Comparison of ENCODE assay signal across 13 cellular contexts in the genomic region with DNA sequence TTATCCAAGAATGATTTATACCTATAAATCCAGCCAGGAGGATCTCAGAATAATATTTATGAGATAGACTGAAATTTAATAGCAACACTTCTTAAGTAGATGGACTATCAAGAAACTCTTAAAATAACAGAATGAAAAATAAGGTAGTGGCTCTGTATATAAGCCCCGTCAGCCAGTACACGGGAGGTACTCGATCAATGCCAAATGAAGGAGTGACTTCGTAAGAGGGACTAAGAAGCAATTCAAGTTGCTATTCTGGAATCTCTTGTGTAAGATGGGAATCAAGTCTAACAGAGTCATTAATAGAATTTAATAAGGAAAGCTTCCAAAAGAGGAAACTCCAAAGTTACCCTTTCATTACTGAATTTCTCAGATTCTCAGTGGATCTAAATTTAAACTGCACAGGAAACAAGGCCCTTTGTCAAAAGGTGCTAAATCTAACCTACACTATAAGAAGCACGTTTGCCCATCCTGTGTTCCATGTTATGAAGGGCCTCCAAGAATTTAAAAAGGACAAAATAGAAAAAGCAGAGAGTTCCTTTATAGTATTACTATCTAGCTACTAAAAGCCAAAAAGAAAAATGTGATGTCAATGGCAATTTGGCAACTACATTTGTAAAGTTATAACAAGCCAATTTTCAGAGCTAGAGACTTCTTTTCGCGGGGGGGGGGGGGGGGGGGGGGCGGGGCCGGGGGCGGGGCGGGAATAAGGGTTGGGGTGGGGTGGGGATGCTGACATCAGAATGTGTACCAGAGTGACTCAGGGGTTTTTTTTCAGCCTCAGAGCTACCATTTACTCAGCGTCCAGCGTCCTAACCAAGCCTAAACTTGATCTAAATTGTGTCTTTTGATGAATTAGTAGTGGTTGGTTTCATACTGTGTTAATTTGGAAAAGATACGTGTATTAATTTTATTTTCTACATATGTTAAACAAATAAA.
DNase-seq lines count a peak whose midpoint lies in the region; ATAC-seq, FAIRE-seq and TF ChIP-seq lines count a peak whose summit lies in the region.
"Had no signal": no experiment of that assay in that cellular context is flagged by ENCODE, and none has a peak within 500 bp of the region (broad histone marks: within the 10 kb centered on the region; RNA-seq: fewer than 3 reads in every experiment).

No MANE protein-coding gene starts in this region.

- no peak overlapping the region for H4K91ac ChIP-seq in H1 (replicated peaks; ENCODE audit: insufficient read length, low read length)

- H3K4me2 ChIP-seq in PC-3 (ENCODE audit: low read length) (peak overlapping the region; percentile 59; the same call in 1 of the 2 replicates), H1 (ENCODE audit: insufficient read depth in 1 of 2, low read depth in 2 of 2, low read length in 2 of 2) (no peak overlapping the region)

- DNase-seq in activated CD4-positive, CD25-positive, alpha-beta regulatory T cell (lab: John Stamatoyannopoulos, UW), result no peak
- peak; percentile 54 for DNase-seq in PC-3
- DNase-seq in H1 (ENCODE audit: low read depth in 1 of 2, low spot score in 2 of 2), result no peak
- DNase-seq in sciatic nerve (ENCODE audit: low spot score), result no peak
- no peak for DNase-seq in NCI-H2196 (lab: John Stamatoyannopoulos, UW; ENCODE audit: unreplicated experiment)
- no peak for DNase-seq in 8988T
- DNase-seq: AML-193; central memory CD4-positive, alpha-beta T cell; kidney glomerular epithelial cell; T1000; trophoblast cell had no signal

- H4K5ac ChIP-seq in H1 (ENCODE audit: insufficient read length, low read depth, low read length), result no peak overlapping the region

- no peak for FAIRE-seq in H1 (lab: Jason Lieb, UNC)

- no peak overlapping the region for H3K23ac ChIP-seq in H1 (ENCODE audit: insufficient read length)

- H3K56ac ChIP-seq in H1 (replicated peaks; ENCODE audit: insufficient read length, low read depth, low read length), result no peak overlapping the region

- WGBS in H1 (ENCODE audit: extremely low coverage in 1 of 2, insufficient coverage in 1 of 2, insufficient read length in 1 of 2, insufficient replicate concordance in 2 of 2, low coverage in 1 of 2, low lambda C conversion rate in 2 of 2, missing lambda C conversion rate in 1 of 2), 2 experiments, result 85% methylated on average over 8 of the region's 14 CpGs; no CpG with 5 or more reads in 1 of the 2 experiments

- no peak overlapping the region for H3K14ac ChIP-seq in H1 (ENCODE audit: insufficient read length)

- CTCF ChIA-PET in PC-3 (lab: Charles Lee) (interaction anchor here (0.5 kb wide), 1 partner anchor 100 kb away, joined by 4 read pairs; no protein-coding TSS in a partner anchor), H1 (lab: Charles Lee; ENCODE audit: partially characterized antibody) (interaction anchor here (1.1 to 1.9 kb wide), 2 partner anchors 19 to 20 kb away, joined by 3 to 6 read pairs; no protein-coding TSS in a partner anchor)

- no peak overlapping the region for H2BK120ac ChIP-seq in H1 (replicated peaks; ENCODE audit: low read depth, low read length)

- H3K23me2 ChIP-seq in H1 (ENCODE audit: low read depth, low read length), result no peaks in the 10 kb centered on the region

- H3K27me3 ChIP-seq in PC-3 (ENCODE audit: low read length), result no peaks in the 10 kb centered on the region
- no peaks in the 10 kb centered on the region for H3K27me3 ChIP-seq in H1 (replicated peaks in 1 of 4; ENCODE audit: control insufficient read depth in 3 of 4, extremely low read depth in 1 of 4, insufficient read depth in 3 of 4, low read length in 3 of 4)

- TF ChIP-seq RAD21 in H1 (IDR thresholded peaks at IDR 0.05 in 1 of 2, conservative IDR thresholded peaks at IDR 0.05 in 1 of 2; ENCODE audit: low read depth in 2 of 2, low read length in 2 of 2), result no peak

- no peak overlapping the region for H3K4ac ChIP-seq in H1 (replicated peaks; ENCODE audit: insufficient read length, low read depth, low read length)

- no peaks in the 10 kb centered on the region for H4K20me1 ChIP-seq in PC-3 (ENCODE audit: low read length)
- no peaks in the 10 kb centered on the region for H4K20me1 ChIP-seq in H1 (replicated peaks in 1 of 2; ENCODE audit: control insufficient read depth in 1 of 2, insufficient read depth in 2 of 2, low read length in 2 of 2)

- H3K4me3 ChIP-seq in PC-3 (ENCODE audit: low read length), result no peak overlapping the region
- no peak overlapping the region for H3K4me3 ChIP-seq in H1 (ENCODE audit: extremely low read depth in 1 of 4, insufficient read depth in 2 of 4, low read depth in 3 of 4, low read length in 4 of 4)

- no peak overlapping the region for H2BK5ac ChIP-seq in H1 (ENCODE audit: low read depth, low read length)

- no peak overlapping the region for H2BK12ac ChIP-seq in H1 (ENCODE audit: low read depth, low read length)

- H2AK5ac ChIP-seq in H1 (ENCODE audit: low read depth, low read length), result no peak overlapping the region

- POLR2A ChIA-PET in PC-3 (lab: Charles Lee; ENCODE audit: unreplicated experiment) (no interaction called here), H1 (lab: Charles Lee; ENCODE audit: partially characterized antibody) (no interaction called here)

- no peaks in the 10 kb centered on the region for H3F3A ChIP-seq in PC-3 (ENCODE audit: low read length, unreplicated experiment)

- no peak for TF ChIP-seq POLR2A in H1 (IDR thresholded peaks at IDR 0.05; ENCODE audit: control extremely low read depth in 1 of 2, low read depth in 2 of 2, low read length in 2 of 2)

- no peak overlapping the region for H2BK20ac ChIP-seq in H1 (ENCODE audit: low read length)

- no peak overlapping the region for H2BK15ac ChIP-seq in H1 (ENCODE audit: low read length)

- no peaks in the 10 kb centered on the region for H3K9me2 ChIP-seq in PC-3 (replicated peaks; ENCODE audit: low read length)

- ATAC-seq in activated CD4-positive, CD25-positive, alpha-beta regulatory T cell treated with anti-CD3 and anti-CD28 coated beads, Interleukin-2, amount 50 U/mL, for 24 hours, result peak; percentile 22 to 27
- ATAC-seq in PC-3, result peak; percentile 63
- peak; percentile 45 for ATAC-seq in sciatic nerve
- no peak for ATAC-seq in HG03378 (IDR thresholded peaks at IDR 0.05; ENCODE audit: unreplicated experiment)

- H3K18ac ChIP-seq in H1 (ENCODE audit: extremely low read depth, low read length), result no peak overlapping the region

- H3K9me3 ChIP-seq in PC-3 (ENCODE audit: low read length) (no peaks in the 10 kb centered on the region), H1 (ENCODE audit: insufficient read depth in 2 of 2, low read depth in 1 of 2, low read length in 1 of 2) (no peaks in the 10 kb centered on the region)

- peak overlapping the region; percentile 57 for H3K27ac ChIP-seq in PC-3 (ENCODE audit: low read length)
- no peak overlapping the region for H3K27ac ChIP-seq in H1 (ENCODE audit: low read depth, low read length)

- BruUV-seq in PC-3 (replicated peaks; lab: Mats Ljungman, UMichigan), result no TSS peak

- H2AFZ ChIP-seq in PC-3 (ENCODE audit: low read length) (no peak overlapping the region; the same call in 1 of the 2 replicates), H1 (ENCODE audit: low read length) (no peak overlapping the region)

- no peak for TF ChIP-seq EP300 in H1 (IDR thresholded peaks at IDR 0.05; ENCODE audit: borderline replicate concordance in 1 of 2, low read depth in 2 of 2, low read length in 2 of 2)

- TF ChIP-seq CTCF in PC-3 (conservative IDR thresholded peaks at IDR 0.05; ENCODE audit: low read depth, low read length) (no peak), H1 (IDR thresholded peaks at IDR 0.05; ENCODE audit: control extremely low read depth in 1 of 3, insufficient read depth in 1 of 3, low read depth in 1 of 3, low read length in 3 of 3) (no peak)

- intact Hi-C loops in PC-3 (cut with micrococcal nuclease), result loop anchor here (10.0 kb wide), 1 partner anchor 136 kb away; no protein-coding TSS in a partner anchor
- intact Hi-C loops in sciatic nerve (cut with DNase I), result no loop called here

- H3K9ac ChIP-seq in PC-3 (ENCODE audit: low read length) (peak overlapping the region; percentile 24; the same call in 1 of the 2 replicates), H1 (replicated peaks in 1 of 4; ENCODE audit: extremely low read depth in 1 of 4, low read depth in 3 of 4, low read length in 3 of 4) (no peak overlapping the region)

- H3K36me3 ChIP-seq in PC-3 (ENCODE audit: low read depth, low read length), result no peaks in the 10 kb centered on the region
- no peaks in the 10 kb centered on the region; a peak in 1 of 8 replicates for H3K36me3 ChIP-seq in H1 (ENCODE audit: control insufficient read depth in 2 of 4, insufficient read depth in 4 of 4, low read length in 3 of 4)

- peaks cover 5% of the 10 kb centered on the region for H3K4me1 ChIP-seq in PC-3 (ENCODE audit: insufficient read depth, low read length)
- H3K4me1 ChIP-seq in H1 (replicated peaks in 1 of 4; ENCODE audit: control insufficient read depth in 3 of 4, insufficient read depth in 4 of 4, low read length in 3 of 4), result no peaks in the 10 kb centered on the region

- no peak overlapping the region for H4K8ac ChIP-seq in H1 (ENCODE audit: extremely low read depth, insufficient read depth, low read length)

- H3K79me1 ChIP-seq in H1 (ENCODE audit: low read depth, low read length), result no peaks in the 10 kb centered on the region

- H3K79me2 ChIP-seq in PC-3 (ENCODE audit: low read length), result no peaks in the 10 kb centered on the region
- H3K79me2 ChIP-seq in H1 (ENCODE audit: control insufficient read depth in 1 of 2, insufficient read depth in 2 of 2, low read length in 2 of 2), result no peaks in the 10 kb centered on the region

TF ChIP-seq in H1, 55 proteins besides CTCF, POLR2A, EP300 and RAD21 (continues in another document):
- TF ChIP-seq FOSL1 (IDR thresholded peaks at IDR 0.05; ENCODE audit: insufficient read depth, low read depth, low read length) (no peak), KDM4A (IDR thresholded peaks at IDR 0.05; ENCODE audit: low read depth, low read length, severe bottlenecking) (no peak), BACH1 (IDR thresholded peaks at IDR 0.05; ENCODE audit: low read length) (peak; percentile 69), SIX5 (IDR thresholded peaks at IDR 0.05; ENCODE audit: low read depth, low read length) (no peak)
